In the genomic region with DNA sequence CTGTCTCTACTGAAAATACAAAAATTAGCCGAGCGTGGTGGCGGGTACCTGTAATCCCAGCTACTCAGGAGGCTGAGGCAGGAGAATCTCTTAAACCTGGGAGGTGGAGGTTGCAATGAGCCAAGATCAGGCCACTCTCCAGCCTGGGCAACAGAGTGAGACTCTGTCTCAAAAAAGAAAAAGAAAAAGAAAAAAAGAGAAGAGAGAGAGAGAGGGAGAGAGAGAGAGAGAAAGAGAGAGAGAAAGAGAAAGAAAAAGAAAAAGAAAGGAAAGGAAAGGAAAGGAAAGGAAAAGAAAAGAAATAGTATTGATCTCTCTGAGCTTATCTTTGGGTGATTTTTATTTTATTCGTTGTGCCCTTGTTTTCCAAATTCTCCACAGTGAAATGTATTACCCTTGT, we compare ENCODE assay signal across 12 cellular contexts. TPM values are rescaled to one million over a fixed set of nuclear protein-coding genes. Genes with fewer than 3 reads are reported as not detected.
"Had no signal": no experiment of that assay in that cellular context is flagged by ENCODE, and none has a peak within 500 bp of the region (broad histone marks: within the 10 kb centered on the region; RNA-seq: fewer than 3 reads in every experiment).

No MANE protein-coding gene starts in this region.

RNA-seq across cellular contexts. Expression of a gene that starts 1.2 kb away (rescaled TPM):
- total RNA-seq: colonic mucosa, dermis blood vessel endothelial cell, esophagus mucosa, esophagus squamous epithelium, gastrocnemius medialis, glomerular endothelial cell, heart right ventricle, left colon, left lobe of liver, left ventricle myocardium inferior, mammary epithelial cell had no signal
- polyA plus RNA-seq: heart right ventricle, liver had no signal
